ENCODE assay signal across 16 cellular contexts in genomic region chr12:102564026-102564425, GRCh38.
"Had no signal": no experiment of that assay in that cellular context is flagged by ENCODE, and none has a peak within 500 bp of the region (broad histone marks: within the 10 kb centered on the region; RNA-seq: fewer than 3 reads in every experiment).

No MANE protein-coding gene starts in this region.

- H3K27me3 ChIP-seq: ascending aorta, gastrocnemius medialis, right lobe of liver had no signal

- H3K4me1 ChIP-seq: ascending aorta, gastrocnemius medialis, heart right ventricle, right lobe of liver had no signal

- H3K36me3 ChIP-seq: ascending aorta, gastrocnemius medialis, heart right ventricle, right lobe of liver had no signal

- ATAC-seq: activated naive CD8-positive, alpha-beta T cell treated with anti-CD3 and anti-CD28 coated beads, Interleukin-2, amount 50 U/mL, for 24 hours; effector memory CD8-positive, alpha-beta T cell; gastrocnemius medialis; heart right ventricle; left lobe of liver; right lobe of liver; stimulated activated naive CD8-positive, alpha-beta T cell treated with anti-CD3 and anti-CD28 coated beads, Interleukin-15, amount 100 ng/mL, for 72 hours had no signal

- H3K4me1 Mint-ChIP-seq: activated B cell treated with CpG ODN at 0.5 μM for 24 hours; activated naive CD8-positive, alpha-beta T cell treated with anti-CD3 and anti-CD28 coated beads, Interleukin-2, amount 50 U/mL, for 24 hours; stimulated activated naive CD8-positive, alpha-beta T cell treated with anti-CD3 and anti-CD28 coated beads, Interleukin-15, amount 100 ng/mL, for 72 hours had no signal

- H3K27ac Mint-ChIP-seq: activated B cell treated with CpG ODN at 0.5 μM for 24 hours; activated naive CD4-positive, alpha-beta T cell treated with anti-CD3 and anti-CD28 coated beads for 36 hours; activated naive CD8-positive, alpha-beta T cell treated with anti-CD3 and anti-CD28 coated beads, Interleukin-2, amount 50 U/mL, for 24 hours; activated T-helper 2 cell treated with anti-CD3 and anti-CD28 coated beads, Interferon-gamma antibody, Interleukin-2, Interleukin-4, amounts not matched to agents 10 μg/mL and 5 μg/mL and 100 μg/mL, durations not matched to agents 14 hours and 24 hours and 36 hours; effector memory CD8-positive, alpha-beta T cell; stimulated activated naive CD8-positive, alpha-beta T cell treated with anti-CD3 and anti-CD28 coated beads, Interleukin-15, amount 100 ng/mL, for 72 hours had no signal

- H3K9me3 Mint-ChIP-seq: activated naive CD8-positive, alpha-beta T cell treated with anti-CD3 and anti-CD28 coated beads, Interleukin-2, amount 50 U/mL, for 24 hours; activated T-helper 2 cell treated with anti-CD3 and anti-CD28 coated beads, Interferon-gamma antibody, Interleukin-2, Interleukin-4, amounts not matched to agents 10 μg/mL and 5 μg/mL and 100 μg/mL, durations not matched to agents 14 hours and 24 hours and 36 hours had no signal

- H3K27me3 Mint-ChIP-seq: stimulated activated naive CD8-positive, alpha-beta T cell treated with anti-CD3 and anti-CD28 coated beads, Interleukin-15, amount 100 ng/mL, for 72 hours had no signal

- H3K4me3 ChIP-seq: ascending aorta, gastrocnemius medialis, heart right ventricle, right lobe of liver had no signal

- DNase-seq: activated B cell treated with CpG ODN at 0.5 μM for 24 hours; activated CD4-positive, alpha-beta T cell treated with anti-CD3 and anti-CD28 coated beads, Interleukin-2, amount 50 U/mL, for 1 hour; activated CD8-positive, alpha-beta memory T cell treated with anti-CD3 and anti-CD28 coated beads for 24 hours; activated naive CD4-positive, alpha-beta T cell treated with anti-CD3 and anti-CD28 coated beads for 36 hours; activated naive CD8-positive, alpha-beta T cell treated with anti-CD3 and anti-CD28 coated beads, Interleukin-2, amount 50 U/mL, for 24 hours; dermis blood vessel endothelial cell; effector memory CD8-positive, alpha-beta T cell; gastrocnemius medialis; heart right ventricle; mesendoderm; right lobe of liver; stimulated activated naive CD8-positive, alpha-beta T cell treated with anti-CD3 and anti-CD28 coated beads, Interleukin-15, amount 100 ng/mL, for 72 hours; SW 1271 had no signal

- H3K27ac ChIP-seq: ascending aorta, gastrocnemius medialis, heart right ventricle, right lobe of liver had no signal

- H3K9me3 ChIP-seq: gastrocnemius medialis, right lobe of liver had no signal

- H3K4me3 Mint-ChIP-seq: activated B cell treated with CpG ODN at 0.5 μM for 24 hours; activated naive CD4-positive, alpha-beta T cell treated with anti-CD3 and anti-CD28 coated beads for 36 hours; activated naive CD8-positive, alpha-beta T cell treated with anti-CD3 and anti-CD28 coated beads, Interleukin-2, amount 50 U/mL, for 24 hours; effector memory CD8-positive, alpha-beta T cell; stimulated activated naive CD8-positive, alpha-beta T cell treated with anti-CD3 and anti-CD28 coated beads, Interleukin-15, amount 100 ng/mL, for 72 hours had no signal
